ENCODE assay signal across 8 cellular contexts in genomic region chr1:198669023-198669698, GRCh38. TPM values are rescaled to one million over a fixed set of nuclear protein-coding genes. Genes with fewer than 3 reads are reported as not detected.
DNase-seq lines count a peak whose midpoint lies in the region; ATAC-seq, FAIRE-seq and TF ChIP-seq lines count a peak whose summit lies in the region.

No MANE protein-coding gene starts in this region.

- no peaks in the 10 kb centered on the region for H3K9me3 Mint-ChIP-seq in dendritic cell treated with granulocyte-macrophage colony-stimulating factor and Interleukin-4, amounts not matched to agents 40 ng/mL and 50 ng/mL, for 4 days
- no peaks in the 10 kb centered on the region for H3K9me3 Mint-ChIP-seq in stimulated activated effector memory CD8-positive, alpha-beta T cell treated with anti-CD3 and anti-CD28 coated beads, Interleukin-12 subunit alpha, Interleukin-12 subunit beta, amount 100 ng/mL, for 72 hours
- H3K9me3 Mint-ChIP-seq in neural progenitor cell, result no peaks in the 10 kb centered on the region

- H3K4me3 ChIP-seq in neural progenitor cell, result no peak overlapping the region

- H3K36me3 ChIP-seq in neural progenitor cell, result no peaks in the 10 kb centered on the region

- no peaks in the 10 kb centered on the region for H3K4me1 ChIP-seq in neural progenitor cell

- H3K27ac Mint-ChIP-seq in dendritic cell treated with granulocyte-macrophage colony-stimulating factor and Interleukin-4, amounts not matched to agents 40 ng/mL and 50 ng/mL, for 4 days, result peak overlapping the region; percentile 78
- H3K27ac Mint-ChIP-seq in stimulated activated effector memory CD8-positive, alpha-beta T cell treated with anti-CD3 and anti-CD28 coated beads, Interleukin-12 subunit alpha, Interleukin-12 subunit beta, amount 100 ng/mL, for 72 hours, result peak overlapping the region; percentile 98
- H3K27ac Mint-ChIP-seq in neural progenitor cell, result no peak overlapping the region

- H3K79me2 ChIP-seq in neural progenitor cell (ENCODE audit: low read depth), result no peaks in the 10 kb centered on the region

- peak; percentile 92 for ATAC-seq in HG02981 (IDR thresholded peaks at IDR 0.05; ENCODE audit: unreplicated experiment)
- ATAC-seq in stimulated activated effector memory CD8-positive, alpha-beta T cell treated with anti-CD3 and anti-CD28 coated beads, Interleukin-12 subunit alpha, Interleukin-12 subunit beta, amount 100 ng/mL, for 72 hours, result peak; percentile 98

- FAIRE-seq in RCC 7860 (lab: Jason Lieb, UNC), result peak; percentile 84

- no peak overlapping the region for H3K27ac ChIP-seq in neural progenitor cell

- peaks cover 64% of the 10 kb centered on the region for H3K4me1 Mint-ChIP-seq in dendritic cell treated with granulocyte-macrophage colony-stimulating factor and Interleukin-4, amounts not matched to agents 40 ng/mL and 50 ng/mL, for 4 days (ENCODE audit: low read depth)
- H3K4me1 Mint-ChIP-seq in stimulated activated effector memory CD8-positive, alpha-beta T cell treated with anti-CD3 and anti-CD28 coated beads, Interleukin-12 subunit alpha, Interleukin-12 subunit beta, amount 100 ng/mL, for 72 hours, result peaks cover 77% of the 10 kb centered on the region
- H3K4me1 Mint-ChIP-seq in neural progenitor cell, result peaks cover 9% of the 10 kb centered on the region

- no peak overlapping the region for H3K4me3 Mint-ChIP-seq in dendritic cell treated with granulocyte-macrophage colony-stimulating factor and Interleukin-4, amounts not matched to agents 40 ng/mL and 50 ng/mL, for 4 days
- H3K4me3 Mint-ChIP-seq in stimulated activated effector memory CD8-positive, alpha-beta T cell treated with anti-CD3 and anti-CD28 coated beads, Interleukin-12 subunit alpha, Interleukin-12 subunit beta, amount 100 ng/mL, for 72 hours, result peak overlapping the region; percentile 71
- H3K4me3 Mint-ChIP-seq in neural progenitor cell, result no peak overlapping the region

- H4K20me1 ChIP-seq in neural progenitor cell (ENCODE audit: low read depth), result no peaks in the 10 kb centered on the region

- H3K4me2 ChIP-seq in neural progenitor cell, result no peak overlapping the region

- H3K27me3 ChIP-seq in neural progenitor cell, result no peaks in the 10 kb centered on the region

- H3K9ac ChIP-seq in neural progenitor cell, result no peak overlapping the region

- peak; percentile 42 for DNase-seq in stimulated activated CD4-positive, alpha-beta T cell treated with anti-CD3 and anti-CD28 coated beads, Interleukin-1b, Interleukin-23, amount 100 ng/mL, for 48 hours
- no peak for DNase-seq in stimulated activated CD4-positive, alpha-beta T cell treated with anti-CD3 and anti-CD28 coated beads, Interleukin-12 subunit alpha, Interleukin-12 subunit beta, amount 100 ng/mL, for 4 hours
- DNase-seq in RCC 7860 (ENCODE audit: low spot score), result peak; percentile 91
- DNase-seq in stimulated activated effector memory CD8-positive, alpha-beta T cell treated with anti-CD3 and anti-CD28 coated beads, Interleukin-12 subunit alpha, Interleukin-12 subunit beta, amount 100 ng/mL, for 72 hours (ENCODE audit: low spot score in 2 of 2), result no peak
- DNase-seq in anterior cingulate cortex (lab: John Stamatoyannopoulos, UW), result no peak
- no peak for DNase-seq in neural progenitor cell (ENCODE audit: low spot score)

- intact Hi-C loops in dendritic cell treated with granulocyte-macrophage colony-stimulating factor and Interleukin-4, amounts not matched to agents 40 ng/mL and 50 ng/mL, for 4 days (cut with micrococcal nuclease), result no loop called here

- H3K9me3 ChIP-seq in neural progenitor cell (ENCODE audit: low read depth), result no peaks in the 10 kb centered on the region

- no peaks in the 10 kb centered on the region for H3F3A ChIP-seq in neural progenitor cell (ENCODE audit: low read depth)

- no peak overlapping the region for H2AFZ ChIP-seq in neural progenitor cell (replicated peaks)

- no peak for TF ChIP-seq CTCF in neural progenitor cell (IDR thresholded peaks at IDR 0.05)

- H3K27me3 Mint-ChIP-seq in dendritic cell treated with granulocyte-macrophage colony-stimulating factor and Interleukin-4, amounts not matched to agents 40 ng/mL and 50 ng/mL, for 4 days, result no peaks in the 10 kb centered on the region
- no peaks in the 10 kb centered on the region for H3K27me3 Mint-ChIP-seq in neural progenitor cell (ENCODE audit: insufficient read depth, low read depth)

- H3K36me3 Mint-ChIP-seq in dendritic cell treated with granulocyte-macrophage colony-stimulating factor and Interleukin-4, amounts not matched to agents 40 ng/mL and 50 ng/mL, for 4 days (ENCODE audit: low read depth), result peaks cover 67% of the 10 kb centered on the region
- peaks cover 94% of the 10 kb centered on the region for H3K36me3 Mint-ChIP-seq in stimulated activated effector memory CD8-positive, alpha-beta T cell treated with anti-CD3 and anti-CD28 coated beads, Interleukin-12 subunit alpha, Interleukin-12 subunit beta, amount 100 ng/mL, for 72 hours
- no peaks in the 10 kb centered on the region for H3K36me3 Mint-ChIP-seq in neural progenitor cell

RNA-seq across cellular contexts. Expression of gene PTPRC, which starts 30.3 kb away (rescaled TPM):
- total RNA-seq in neural progenitor cell (ENCODE audit: low replicate concordance), result not detected in 2 replicates

Comparison
In these comparisons a context has a peak if more than half of its experiments do, and no peak if none do; other contexts are left out.
1. DNase-seq: peak in stimulated activated CD4-positive, alpha-beta T cell treated with anti-CD3 and anti-CD28 coated beads, Interleukin-1b, Interleukin-23, amount 100 ng/mL, for 48 hours (single experiment) and RCC 7860 (single experiment); none in stimulated activated CD4-positive, alpha-beta T cell treated with anti-CD3 and anti-CD28 coated beads, Interleukin-12 subunit alpha, Interleukin-12 subunit beta, amount 100 ng/mL, for 4 hours (single experiment), stimulated activated effector memory CD8-positive, alpha-beta T cell treated with anti-CD3 and anti-CD28 coated beads, Interleukin-12 subunit alpha, Interleukin-12 subunit beta, amount 100 ng/mL, for 72 hours (0 of 2), anterior cingulate cortex (0 of 58) and neural progenitor cell (single experiment).